In the genomic region with DNA sequence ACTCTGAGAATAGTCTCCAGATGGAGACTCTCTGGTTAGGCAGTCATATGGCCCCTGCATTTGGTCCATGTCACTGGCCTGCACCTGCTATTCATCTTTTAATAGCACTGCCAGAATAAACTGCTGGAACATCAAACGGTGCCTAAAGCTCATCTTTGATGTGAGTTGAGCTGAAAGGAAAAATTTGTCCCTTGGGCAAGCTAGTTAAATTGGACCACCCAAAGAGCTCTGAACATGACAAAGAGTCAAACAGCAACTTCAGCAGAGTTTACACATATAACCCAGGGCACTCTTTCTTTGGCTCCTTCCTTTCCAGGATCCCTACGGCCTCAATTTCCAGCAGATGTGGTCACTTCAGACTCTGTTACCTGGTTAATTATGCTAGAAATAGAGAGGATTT, we compare ENCODE assay signal across 18 cellular contexts.
"Had no signal": no experiment of that assay in that cellular context is flagged by ENCODE, and none has a peak within 500 bp of the region (broad histone marks: within the 10 kb centered on the region; RNA-seq: fewer than 3 reads in every experiment).

No MANE protein-coding gene starts in this region.

- H3K4me1 ChIP-seq: lower lobe of right lung, pancreas, right lobe of liver, tibial nerve, upper lobe of left lung had no signal

- H3K27me3 ChIP-seq: neutrophil, pancreas, right lobe of liver, tibial nerve, upper lobe of left lung had no signal

- DNase-seq: cortex of kidney; effector CD4-positive, alpha-beta T cell; hypothalamus; immature natural killer cell; left ventricle myocardium superior; lower lobe of right lung; naive thymus-derived CD8-positive, alpha-beta T cell; nephron progenitor cell; pancreas; right lobe of liver; small intestine; stimulated activated CD4-positive, alpha-beta T cell treated with anti-CD3 and anti-CD28 coated beads, Interleukin-15, amount 100 ng/mL, for 24 hours; stimulated activated CD4-positive, alpha-beta T cell treated with anti-CD3 and anti-CD28 coated beads, Interleukin-2, amount 100 ng/mL, for 48 hours; stimulated activated naive B cell treated with anti-CD40 and anti-IgM and Interleukin-4, amounts not matched to agents 10 μg/mL and 1 μg/mL and 100 μg/mL, for 72 hours; upper lobe of left lung had no signal

- H3K36me3 ChIP-seq: lower lobe of right lung, neutrophil, pancreas, right lobe of liver, thoracic aorta, tibial nerve, upper lobe of left lung had no signal

- H3K9me3 ChIP-seq: lower lobe of right lung, neutrophil, pancreas, right lobe of liver, thoracic aorta, tibial nerve, upper lobe of left lung had no signal

- H3K4me3 ChIP-seq: lower lobe of right lung, pancreas, right lobe of liver, thoracic aorta, tibial nerve, upper lobe of left lung had no signal

- H3K27ac ChIP-seq: lower lobe of right lung, neutrophil, pancreas, right lobe of liver, thoracic aorta, tibial nerve, upper lobe of left lung had no signal
